ENCODE assay signal across 11 cellular contexts in genomic region chr1:223102797-223103533, GRCh38. TPM values are rescaled to one million over a fixed set of nuclear protein-coding genes. Genes with fewer than 3 reads are reported as not detected.
DNase-seq lines count a peak whose midpoint lies in the region; ATAC-seq and TF ChIP-seq lines count a peak whose summit lies in the region.
"Had no signal": no experiment of that assay in that cellular context is flagged by ENCODE, and none has a peak within 500 bp of the region (broad histone marks: within the 10 kb centered on the region; RNA-seq: fewer than 3 reads in every experiment).

No MANE protein-coding gene starts in this region.

- no peak overlapping the region for H3K4me2 ChIP-seq in mammary epithelial cell (ENCODE audit: insufficient read depth, low read depth, low read length)

- in situ Hi-C loops in mammary epithelial cell (cut with MboI; ENCODE audit: low sequenced_read_pairs in 2 of 2): no loop called here

- DNase-seq in DMS53 (lab: John Stamatoyannopoulos, UW) (peak; percentile 96), NCI-H2029 (lab: John Stamatoyannopoulos, UW) (peak; percentile 87), mammary epithelial cell (peak; percentile 7), myocyte (ENCODE audit: low read depth) (peak; percentile 20), NAMALWA (ENCODE audit: low spot score) (no peak), SW 1271 (lab: John Stamatoyannopoulos, UW) (no peak)
- no peak for DNase-seq in stimulated activated naive CD8-positive, alpha-beta T cell treated with anti-CD3 and anti-CD28 coated beads, Interleukin-15, amount 100 ng/mL, for 72 hours
- DNase-seq: naive B cell, NCI-H524 had no signal

- no peaks in the 10 kb centered on the region for H3K79me2 ChIP-seq in mammary epithelial cell (ENCODE audit: insufficient read depth, low read length)

- H3K4me1 ChIP-seq in mammary epithelial cell (ENCODE audit: insufficient read depth, low read length): no peaks in the 10 kb centered on the region

- no peak overlapping the region for H3K4me3 ChIP-seq in mammary epithelial cell (replicated peaks in 1 of 3; ENCODE audit: insufficient read depth in 1 of 3, low read depth in 2 of 3, low read length in 3 of 3)
- H3K4me3 ChIP-seq: HAP-1 had no signal

- H3K4me1 Mint-ChIP-seq in stimulated activated naive CD8-positive, alpha-beta T cell treated with anti-CD3 and anti-CD28 coated beads, Interleukin-15, amount 100 ng/mL, for 72 hours: no peaks in the 10 kb centered on the region
- H3K4me1 Mint-ChIP-seq: naive B cell had no signal

- H4K20me1 ChIP-seq in mammary epithelial cell (ENCODE audit: insufficient read depth, low read length): no peaks in the 10 kb centered on the region

- no peak overlapping the region for H3K4me3 Mint-ChIP-seq in stimulated activated naive CD8-positive, alpha-beta T cell treated with anti-CD3 and anti-CD28 coated beads, Interleukin-15, amount 100 ng/mL, for 72 hours
- H3K4me3 Mint-ChIP-seq: naive B cell had no signal

- H3K27me3 Mint-ChIP-seq in stimulated activated naive CD8-positive, alpha-beta T cell treated with anti-CD3 and anti-CD28 coated beads, Interleukin-15, amount 100 ng/mL, for 72 hours: no peaks in the 10 kb centered on the region

- WGBS in mammary epithelial cell (ENCODE audit: low coverage, missing lambda C conversion rate): 26% methylated on average over 9 of the region's 10 CpGs

- TF ChIP-seq CTCF in mammary epithelial cell (conservative IDR thresholded peaks at IDR 0.05 in 1 of 2, IDR thresholded peaks at IDR 0.05 in 1 of 2; ENCODE audit: extremely low read depth in 1 of 2, insufficient read depth in 1 of 2, low read depth in 1 of 2, low read length in 2 of 2): no peak

- H2AFZ ChIP-seq in mammary epithelial cell (ENCODE audit: low read depth, low read length): no peak overlapping the region

- no TSS peak for BruUV-seq in mammary epithelial cell (replicated peaks; lab: Mats Ljungman, UMichigan)

- dilution Hi-C loops in mammary epithelial cell (cut with HindIII; ENCODE audit: low sequenced_read_pairs): no loop called here

- no peak for ATAC-seq in stimulated activated naive CD8-positive, alpha-beta T cell treated with anti-CD3 and anti-CD28 coated beads, Interleukin-15, amount 100 ng/mL, for 72 hours
- no peak for ATAC-seq in GM19351 (IDR thresholded peaks at IDR 0.05; ENCODE audit: unreplicated experiment)

- peaks cover 7 to 32% of the 10 kb centered on the region in 2 donors for H3K9me3 Mint-ChIP-seq in stimulated activated naive CD8-positive, alpha-beta T cell treated with anti-CD3 and anti-CD28 coated beads, Interleukin-15, amount 100 ng/mL, for 72 hours

- H3K27me3 ChIP-seq in mammary epithelial cell (ENCODE audit: insufficient read depth, low read length): no peaks in the 10 kb centered on the region

- no peaks in the 10 kb centered on the region for H3K36me3 ChIP-seq in mammary epithelial cell (ENCODE audit: insufficient read depth, low read length)
- H3K36me3 ChIP-seq: HAP-1 had no signal

- H3K27ac ChIP-seq in mammary epithelial cell (ENCODE audit: insufficient read depth, low read depth, low read length): no peak overlapping the region

- H3K9me3 ChIP-seq in mammary epithelial cell (replicated peaks; ENCODE audit: insufficient read depth, low read length): peaks cover 3% of the 10 kb centered on the region
- H3K9me3 ChIP-seq: HAP-1 had no signal

- H3K27ac Mint-ChIP-seq in stimulated activated naive CD8-positive, alpha-beta T cell treated with anti-CD3 and anti-CD28 coated beads, Interleukin-15, amount 100 ng/mL, for 72 hours: no peak overlapping the region
- H3K27ac Mint-ChIP-seq: naive B cell had no signal

- H3K9ac ChIP-seq in mammary epithelial cell (ENCODE audit: insufficient read depth, low read length): no peak overlapping the region

- intact Hi-C loops in mammary epithelial cell (cut with micrococcal nuclease): no loop called here

- CTCF ChIA-PET in mammary epithelial cell (lab: Charles Lee; ENCODE audit: low non-redundant PET): no interaction called here

RNA-seq across cellular contexts. Expression of gene TLR5, which starts 40.1 kb away (rescaled TPM):
- total RNA-seq in mammary epithelial cell: 1 to 10 TPM; 1.3 to 1.5 TPM
- 1.1 TPM for polyA plus RNA-seq in mammary epithelial cell
- not detected for polyA minus RNA-seq in mammary epithelial cell
- 0.75 and 2.3 TPM in 2 replicates for total RNA-seq in myocyte
- 0.26 TPM for polyA plus RNA-seq in myocyte (2012)

Comparison
In these comparisons a context has a peak if more than half of its experiments do, and no peak if none do; other contexts are left out.
1. DNase-seq: peak in DMS53 (single experiment), NCI-H2029 (single experiment), mammary epithelial cell (single experiment) and myocyte (single experiment); none in NAMALWA (single experiment), stimulated activated naive CD8-positive, alpha-beta T cell treated with anti-CD3 and anti-CD28 coated beads, Interleukin-15, amount 100 ng/mL, for 72 hours (0 of 2) and SW 1271 (0 of 2).